10 cellular contexts compared by ENCODE assay signal in the genomic region with DNA sequence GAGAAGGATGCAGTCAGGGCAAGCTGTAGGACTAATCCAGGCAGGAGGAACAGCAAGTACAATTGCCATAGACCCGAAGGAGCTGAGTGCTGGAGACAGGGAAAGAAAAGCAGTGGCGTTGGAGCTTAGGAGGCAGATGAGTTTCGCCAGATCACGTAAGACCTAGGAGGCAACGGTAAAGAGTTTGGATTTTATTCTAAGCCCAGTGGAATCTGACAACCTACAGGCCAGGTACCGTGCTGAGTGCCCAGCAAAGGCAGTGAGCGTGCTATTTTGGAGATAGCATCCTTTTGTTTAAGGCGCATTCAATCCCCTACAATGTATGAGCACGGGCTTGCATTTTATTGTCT. TPM values are rescaled to one million over a fixed set of nuclear protein-coding genes. Genes with fewer than 3 reads are reported as not detected.
DNase-seq lines count a peak whose midpoint lies in the region; ATAC-seq, FAIRE-seq and TF ChIP-seq lines count a peak whose summit lies in the region.
"Had no signal": no experiment of that assay in that cellular context is flagged by ENCODE, and none has a peak within 500 bp of the region (broad histone marks: within the 10 kb centered on the region; RNA-seq: fewer than 3 reads in every experiment).

No MANE protein-coding gene starts in this region.

- no peak for TF ChIP-seq POLR2A in adrenal gland (IDR thresholded peaks at IDR 0.05)

- DNase-seq in HAP-1 (ENCODE audit: low spot score in 2 of 2) (no peak), RWPE2 (ENCODE audit: low spot score) (no peak), frontal cortex (ENCODE audit: low spot score in 2 of 2) (no peak), omental fat pad (ENCODE audit: low spot score) (no peak), adrenal gland (no peak)
- DNase-seq: Karpas-422 had no signal

- peak overlapping the region; percentile 92 for H2AFZ ChIP-seq in neuron (ENCODE audit: low read depth, low read length)

- H3K27ac ChIP-seq in RWPE2 (ENCODE audit: poor library complexity, severe bottlenecking) (peak overlapping the region; percentile 90), esophagus (ENCODE audit: low read depth in 2 of 2, low read length in 1 of 2) (peak overlapping the region in 1 of 2 donors; percentile 98), adrenal gland (no peak overlapping the region)

- no peaks in the 10 kb centered on the region for H3K9me3 ChIP-seq in HAP-1
- no peaks in the 10 kb centered on the region for H3K9me3 ChIP-seq in RWPE2 (ENCODE audit: severe bottlenecking)
- no peaks in the 10 kb centered on the region for H3K9me3 ChIP-seq in esophagus (ENCODE audit: control insufficient read depth in 2 of 2, insufficient read depth in 1 of 2, low read depth in 1 of 2, low read length in 1 of 2)
- H3K9me3 ChIP-seq in neuron (ENCODE audit: low read length), result no peaks in the 10 kb centered on the region
- H3K9me3 ChIP-seq in adrenal gland (replicated peaks in 1 of 3), result no peaks in the 10 kb centered on the region

- in situ Hi-C loops in HAP-1 (cut with MboI; ENCODE audit: low sequenced_read_pairs), result no loop called here

- ATAC-seq in RWPE2 (ENCODE audit: low read depth) (no peak; the same call in 2 of the 3 replicates), HG02588 (IDR thresholded peaks at IDR 0.05; ENCODE audit: unreplicated experiment) (no peak), omental fat pad (ENCODE audit: low FRiP score) (no peak)
- ATAC-seq: GM12878 had no signal

- WGBS in esophagus, 2 donors, result 43 to 48% methylated on average over 9 of the region's 9 CpGs
- WGBS in adrenal gland, 4 donors, result 52 to 61% (median 59%) methylated on average over 9 of the region's 9 CpGs

- H3K27me3 ChIP-seq in HAP-1 (ENCODE audit: low read depth), result no peaks in the 10 kb centered on the region
- H3K27me3 ChIP-seq in RWPE2 (ENCODE audit: insufficient read depth, poor library complexity, severe bottlenecking), result no peaks in the 10 kb centered on the region
- H3K27me3 ChIP-seq in esophagus (ENCODE audit: control insufficient read depth in 1 of 2, insufficient read depth in 2 of 2, low read length in 2 of 2), result no peaks in the 10 kb centered on the region
- peaks cover 22% of the 10 kb centered on the region for H3K27me3 ChIP-seq in neuron (ENCODE audit: insufficient read depth, low read length)
- peaks cover 23% of the 10 kb centered on the region for H3K27me3 ChIP-seq in adrenal gland

- H3K4me3 ChIP-seq in HAP-1, result peak overlapping the region; percentile 44
- H3K4me3 ChIP-seq in RWPE2 (ENCODE audit: severe bottlenecking), result peak overlapping the region; percentile 87
- peak overlapping the region; percentile 51 to 65 for H3K4me3 ChIP-seq in esophagus (ENCODE audit: low read depth in 1 of 2, low read length in 2 of 2)
- peak overlapping the region; percentile 53 for H3K4me3 ChIP-seq in neuron (ENCODE audit: low read length)
- H3K4me3 ChIP-seq in adrenal gland, result no peak overlapping the region
- H3K4me3 ChIP-seq: GM12878 had no signal

- H3K36me3 ChIP-seq in HAP-1 (replicated peaks) (no peaks in the 10 kb centered on the region), RWPE2 (ENCODE audit: low read depth) (no peaks in the 10 kb centered on the region), esophagus (ENCODE audit: control insufficient read depth in 2 of 2, insufficient read depth in 2 of 2, low read length in 1 of 2) (no peaks in the 10 kb centered on the region), neuron (ENCODE audit: insufficient read depth, low read length) (no peaks in the 10 kb centered on the region), adrenal gland (replicated peaks in 1 of 2) (no peaks in the 10 kb centered on the region)

- no peak for FAIRE-seq in frontal cortex (lab: Jason Lieb, UNC)
- FAIRE-seq: GM12878 had no signal

- no peak for TF ChIP-seq CTCF in RWPE2 (IDR thresholded peaks at IDR 0.05; ENCODE audit: poor library complexity, severe bottlenecking)
- no peak for TF ChIP-seq CTCF in omental fat pad (IDR thresholded peaks at IDR 0.05)
- TF ChIP-seq CTCF in adrenal gland (IDR thresholded peaks at IDR 0.05), result no peak

- intact Hi-C loops in adrenal gland (cut with DNase I), result no loop called here

- peaks cover 21% of the 10 kb centered on the region for H3K4me1 ChIP-seq in HAP-1
- peaks cover 20% of the 10 kb centered on the region for H3K4me1 ChIP-seq in RWPE2 (ENCODE audit: insufficient read depth, poor library complexity, severe bottlenecking)
- H3K4me1 ChIP-seq in esophagus (ENCODE audit: control insufficient read depth in 2 of 2, insufficient read depth in 2 of 2, low read length in 1 of 2), result no peaks in the 10 kb centered on the region
- H3K4me1 ChIP-seq in neuron (ENCODE audit: insufficient read depth, low read length), result peaks cover 26% of the 10 kb centered on the region
- peaks cover 9 to 11% of the 10 kb centered on the region in 2 donors for H3K4me1 ChIP-seq in adrenal gland (replicated peaks in 1 of 2)

RNA-seq across cellular contexts. Expression of gene USP43, which starts 1.2 kb away (rescaled TPM):
- polyA plus RNA-seq in esophagus (1 to 10 TPM; 5.7 to 5.8 TPM), adrenal gland (1 to 10 TPM in 1 of 3 donors, under 1 TPM in 2; 0.11 to 1.1 (median 0.97) TPM)
- total RNA-seq in frontal cortex (8.6 TPM), omental fat pad (1 to 10 TPM in 1 of 4 donors, under 1 TPM in 2, not detected in 1; 0.72 to 1.3 (median 0.88) TPM), adrenal gland (1 to 10 TPM in 1 of 8 donors, under 1 TPM in 5, not detected in 2; 0.11 to 1.2 (median 0.42) TPM)
- total RNA-seq: GM12878 had no signal

Comparison
In these comparisons a context has a peak if more than half of its experiments do, and no peak if none do; other contexts are left out.
1. H3K4me3 ChIP-seq: peak in HAP-1 (single experiment), RWPE2 (single experiment), esophagus (2 of 2) and neuron (single experiment); none in adrenal gland (0 of 4).